Comparison of ENCODE assay signal across 1 cellular context in genomic region chr12:93019240-93019910, GRCh38.
TF ChIP-seq lines count a peak whose summit lies in the region.

No MANE protein-coding gene starts in this region.

TF ChIP-seq in HepG2, 621 proteins besides CTCF, POLR2A, EP300 and RAD21 (continued from another document and continues in another):
- no peak for TF ChIP-seq ZNF234 (CRISPR knock-in tag; conservative IDR thresholded peaks at IDR 0.05)
- no peak for TF ChIP-seq MIXL1 (CRISPR knock-in tag; IDR thresholded peaks at IDR 0.05)
- no peak for TF ChIP-seq SP1 (IDR thresholded peaks at IDR 0.05)
- no peak for TF ChIP-seq SP1 (CRISPR knock-in tag; IDR thresholded peaks at IDR 0.05)
- TF ChIP-seq BORCS8-MEF2B (CRISPR knock-in tag; IDR thresholded peaks at IDR 0.05), result no peak
- TF ChIP-seq ZNF678 (CRISPR knock-in tag; IDR thresholded peaks at IDR 0.05), result no peak
- TF ChIP-seq CREB1 (IDR thresholded peaks at IDR 0.05), result no peak
- TF ChIP-seq CREB1 (CRISPR knock-in tag; IDR thresholded peaks at IDR 0.05), result peak; percentile 7; the same call in 1 of the 2 replicates
- TF ChIP-seq HNF1B (CRISPR knock-in tag; IDR thresholded peaks at IDR 0.05), result no peak
- no peak for TF ChIP-seq ZBTB14 (CRISPR knock-in tag; IDR thresholded peaks at IDR 0.05)
- no peak for TF ChIP-seq ZNF383 (CRISPR knock-in tag; IDR thresholded peaks at IDR 0.05; ENCODE audit: borderline replicate concordance)
- no peak for TF ChIP-seq GATAD1 (CRISPR knock-in tag; IDR thresholded peaks at IDR 0.05)
- TF ChIP-seq ZBTB37 (CRISPR knock-in tag; IDR thresholded peaks at IDR 0.05), result no peak
- no peak for TF ChIP-seq TEAD2 (CRISPR knock-in tag; IDR thresholded peaks at IDR 0.05)
- TF ChIP-seq NFKB2 (CRISPR knock-in tag; IDR thresholded peaks at IDR 0.05; ENCODE audit: borderline replicate concordance), result no peak
- no peak for TF ChIP-seq ZNF580 (CRISPR knock-in tag; IDR thresholded peaks at IDR 0.05; ENCODE audit: borderline replicate concordance, low read depth)
- TF ChIP-seq TFE3 (CRISPR knock-in tag; IDR thresholded peaks at IDR 0.05), result no peak
- TF ChIP-seq MXD4 (CRISPR knock-in tag; IDR thresholded peaks at IDR 0.05), result 0 out of 2 replicates have a peak, but pooled peaks have one; percentile 1
- 0 out of 2 replicates have a peak, but pooled peaks have one; percentile 20 for TF ChIP-seq MLX (CRISPR knock-in tag; IDR thresholded peaks at IDR 0.05)
- TF ChIP-seq ATAD3A (CRISPR knock-in tag; IDR thresholded peaks at IDR 0.05), result no peak
- TF ChIP-seq DMTF1 (CRISPR knock-in tag; IDR thresholded peaks at IDR 0.05), result no peak
- TF ChIP-seq ZNF468 (CRISPR knock-in tag; IDR thresholded peaks at IDR 0.05), result no peak
- TF ChIP-seq ELF3 (CRISPR knock-in tag; IDR thresholded peaks at IDR 0.05), result 0 out of 2 replicates have a peak, but pooled peaks have one; percentile 23
- TF ChIP-seq ZEB1 (IDR thresholded peaks at IDR 0.05; ENCODE audit: insufficient replicate concordance, low read depth), result no peak
- 0 out of 2 replicates have a peak, but pooled peaks have one; percentile 0 for TF ChIP-seq ZNF335 (CRISPR knock-in tag; IDR thresholded peaks at IDR 0.05)
- peak; percentile 7; the same call in 1 of the 2 replicates for TF ChIP-seq CREM (IDR thresholded peaks at IDR 0.05)
- no peak for TF ChIP-seq CREM (CRISPR knock-in tag; IDR thresholded peaks at IDR 0.05)
- TF ChIP-seq ZNF557 (CRISPR knock-in tag; IDR thresholded peaks at IDR 0.05), result no peak
- TF ChIP-seq ZNF672 (CRISPR knock-in tag; IDR thresholded peaks at IDR 0.05), result no peak
- TF ChIP-seq MIER2 (CRISPR knock-in tag; IDR thresholded peaks at IDR 0.05), result no peak
- TF ChIP-seq TRAFD1 (CRISPR knock-in tag; IDR thresholded peaks at IDR 0.05; ENCODE audit: borderline replicate concordance), result no peak
- TF ChIP-seq MLXIP (CRISPR knock-in tag; IDR thresholded peaks at IDR 0.05; ENCODE audit: borderline replicate concordance), result no peak
- TF ChIP-seq ZBTB4 (CRISPR knock-in tag; IDR thresholded peaks at IDR 0.05; ENCODE audit: borderline replicate concordance), result no peak
- no peak for TF ChIP-seq ZNF746 (CRISPR knock-in tag; IDR thresholded peaks at IDR 0.05)
- TF ChIP-seq BHLHE40 (IDR thresholded peaks at IDR 0.05; ENCODE audit: low read length), result 0 out of 2 replicates have a peak, but pooled peaks have one; percentile 32
- TF ChIP-seq GZF1 (CRISPR knock-in tag; IDR thresholded peaks at IDR 0.05), result no peak
- no peak for TF ChIP-seq ZMYM3 (CRISPR knock-in tag; IDR thresholded peaks at IDR 0.05)
- TF ChIP-seq UBTF (CRISPR knock-in tag; IDR thresholded peaks at IDR 0.05), result no peak
- no peak for TF ChIP-seq ZNF883 (CRISPR knock-in tag; IDR thresholded peaks at IDR 0.05; ENCODE audit: not compliant biosample characterization)
